ENCODE assay signal across 19 cellular contexts in the genomic region with DNA sequence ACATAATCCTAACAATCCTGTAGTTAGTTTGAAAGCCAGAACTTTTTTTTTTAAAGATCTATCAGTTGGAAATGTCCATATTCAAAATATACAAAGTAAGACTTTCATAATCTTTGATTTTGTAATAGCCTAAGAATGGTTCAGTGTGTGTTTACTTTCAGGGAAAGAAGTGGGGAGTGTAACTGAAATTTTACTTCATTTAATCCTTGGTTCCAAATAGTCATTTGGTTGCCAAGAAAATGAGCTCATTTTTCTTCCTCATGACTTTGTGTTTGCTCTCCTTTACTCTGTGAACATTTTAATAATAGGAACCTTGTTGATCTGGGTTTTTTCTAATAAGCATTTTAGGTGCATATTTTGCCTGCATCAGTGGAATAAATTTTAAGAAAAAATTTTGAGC.
DNase-seq lines count a peak whose midpoint lies in the region; ATAC-seq and TF ChIP-seq lines count a peak whose summit lies in the region.
"Had no signal": no experiment of that assay in that cellular context is flagged by ENCODE, and none has a peak within 500 bp of the region (broad histone marks: within the 10 kb centered on the region; RNA-seq: fewer than 3 reads in every experiment).

No MANE protein-coding gene starts in this region.

- no peaks in the 10 kb centered on the region for H3K9me2 ChIP-seq in PC-3 (replicated peaks; ENCODE audit: low read length)

- no peak overlapping the region for H3K4me3 ChIP-seq in PC-3 (ENCODE audit: low read length)
- H3K4me3 ChIP-seq: HAP-1, psoas muscle, thyroid gland had no signal

- no peaks in the 10 kb centered on the region; the same call in 1 of the 2 replicates for H3K9me3 ChIP-seq in PC-3 (ENCODE audit: low read length)
- H3K9me3 ChIP-seq: HAP-1, psoas muscle, thyroid gland had no signal

- H3K9ac ChIP-seq in PC-3 (ENCODE audit: low read length): no peak overlapping the region

- in situ Hi-C loops in G401 (cut with HindIII; ENCODE audit: low sequenced_read_pairs): no loop called here

- BruUV-seq in PC-3 (replicated peaks; lab: Mats Ljungman, UMichigan): no TSS peak

- H4K20me1 ChIP-seq in PC-3 (ENCODE audit: low read length): no peaks in the 10 kb centered on the region

- POLR2A ChIA-PET in PC-3 (lab: Charles Lee; ENCODE audit: unreplicated experiment): no interaction called here

- no peaks in the 10 kb centered on the region for H3F3A ChIP-seq in PC-3 (ENCODE audit: low read length, unreplicated experiment)

- no peak for TF ChIP-seq CTCF in PC-3 (conservative IDR thresholded peaks at IDR 0.05; ENCODE audit: low read depth, low read length)

- no peaks in the 10 kb centered on the region for H3K27me3 ChIP-seq in PC-3 (ENCODE audit: low read length)
- H3K27me3 ChIP-seq: thyroid gland had no signal

- no peak overlapping the region for H3K27ac ChIP-seq in PC-3 (ENCODE audit: low read length)
- H3K27ac ChIP-seq: psoas muscle, thyroid gland had no signal

- intact Hi-C loops in PC-3 (cut with micrococcal nuclease): loop anchor here (10.0 kb wide), 1 partner anchor 286 kb away; no protein-coding TSS in a partner anchor
- intact Hi-C loops in posterior vena cava (cut with DNase I): no loop called here

- peak; percentile 67 for ATAC-seq in PC-3
- ATAC-seq in HG03139 (IDR thresholded peaks at IDR 0.05; ENCODE audit: unreplicated experiment): no peak
- ATAC-seq: naive thymus-derived CD8-positive, alpha-beta T cell; psoas muscle; WTC11 had no signal

- peaks cover 18% of the 10 kb centered on the region; the same call in 1 of the 2 replicates for H3K4me1 ChIP-seq in PC-3 (ENCODE audit: insufficient read depth, low read length)
- H3K4me1 ChIP-seq: HAP-1, psoas muscle, thyroid gland had no signal

- no peaks in the 10 kb centered on the region for H3K79me2 ChIP-seq in PC-3 (ENCODE audit: low read length)

- no peaks in the 10 kb centered on the region for H3K36me3 ChIP-seq in PC-3 (ENCODE audit: low read depth, low read length)
- H3K36me3 ChIP-seq: HAP-1, thyroid gland had no signal

- H2AFZ ChIP-seq in PC-3 (ENCODE audit: low read length): no peak overlapping the region

- no peak overlapping the region for H3K4me2 ChIP-seq in PC-3 (ENCODE audit: low read length)

- DNase-seq in NCI-H1092 (lab: John Stamatoyannopoulos, UW) (peak; percentile 6), NCI-H1092 treated with DMSO at 0.1 percent for 48 hours (lab: John Stamatoyannopoulos, UW) (no peak), PC-3 (peak; percentile 59), fibroblast of peridontal ligament (ENCODE audit: extremely low read depth) (peak; percentile 94), pons (ENCODE audit: low spot score) (peak; percentile 10), G401 (ENCODE audit: low spot score) (no peak), posterior vena cava (ENCODE audit: low spot score) (no peak)
- DNase-seq: 8988T; activated CD4-positive, alpha-beta memory T cell treated with anti-CD3 and anti-CD28 coated beads, Interleukin-2, amount 10 ng/mL, durations not matched to agents 7 days and 5 days; activated T-cell treated with anti-CD3 and anti-CD28 coated beads, Interleukin-2, amount 50 U/mL, for 48 hours; CD4-positive, alpha-beta memory T cell; DMS79; KG1; naive thymus-derived CD8-positive, alpha-beta T cell; psoas muscle; thyroid gland had no signal

- CTCF ChIA-PET in PC-3 (lab: Charles Lee): no interaction called here

Comparison
In these comparisons a context has a peak if more than half of its experiments do, and no peak if none do; other contexts are left out.
1. DNase-seq: peak in NCI-H1092 (single experiment), PC-3 (single experiment), fibroblast of peridontal ligament (single experiment) and pons (single experiment); none in NCI-H1092 treated with DMSO at 0.1 percent for 48 hours (single experiment), G401 (single experiment) and posterior vena cava (single experiment).